ENCODE assay signal across 18 cellular contexts in genomic region chr2:121520641-121520994, GRCh38. TPM values are rescaled to one million over a fixed set of nuclear protein-coding genes. Genes with fewer than 3 reads are reported as not detected.
"Had no signal": no experiment of that assay in that cellular context is flagged by ENCODE, and none has a peak within 500 bp of the region (broad histone marks: within the 10 kb centered on the region; RNA-seq: fewer than 3 reads in every experiment).

No MANE protein-coding gene starts in this region.

- DNase-seq: activated CD4-positive, alpha-beta T cell treated with anti-CD3 and anti-CD28 coated beads, Interleukin-2, amount 50 U/mL, for 4 hours; activated naive CD4-positive, alpha-beta T cell treated with Interleukin-2 at 50 U/mL for 16 hours; esophagus squamous epithelium; heart right ventricle; islet precursor cell; left ventricle myocardium inferior; right lobe of liver; stimulated activated CD4-positive, alpha-beta T cell treated with anti-CD3 and anti-CD28 coated beads, Interleukin-2, amount 100 ng/mL, for 24 hours; stimulated activated naive CD4-positive, alpha-beta T cell treated with Interleukin-2 at 50 U/mL for 16 hours had no signal

- ATAC-seq: SK-N-SH treated with all-trans-retinoic acid at 6 μM for 48 hours had no signal

- H3K4me3 ChIP-seq: esophagus squamous epithelium, heart right ventricle, left ventricle myocardium inferior, right lobe of liver, thoracic aorta had no signal

- H3K4me3 Mint-ChIP-seq: activated T-helper 1 cell treated with anti-CD3 and anti-CD28 coated beads, Interleukin-12 subunit alpha, Interleukin-12 subunit beta, Interleukin-2, Interleukin-4 antibody, amounts not matched to agents 30 ng/mL and 10 ng/mL and 1 ng/mL, durations not matched to agents 14 hours and 24 hours and 36 hours; T-helper 1 cell treated with Interleukin-12 subunit alpha and Interleukin-12 subunit beta and Interleukin-4 antibody, amounts not matched to agents 30 μg/mL and 1 μg/mL, for 36 hours had no signal

- H3K27ac ChIP-seq: left ventricle myocardium inferior, right lobe of liver, thoracic aorta had no signal

- H3K9me3 Mint-ChIP-seq: activated T-helper 1 cell treated with anti-CD3 and anti-CD28 coated beads, Interleukin-12 subunit alpha, Interleukin-12 subunit beta, Interleukin-2, Interleukin-4 antibody, amounts not matched to agents 30 ng/mL and 10 ng/mL and 1 ng/mL, durations not matched to agents 14 hours and 24 hours and 36 hours; T-helper 1 cell treated with Interleukin-12 subunit alpha and Interleukin-12 subunit beta and Interleukin-4 antibody, amounts not matched to agents 30 μg/mL and 1 μg/mL, for 36 hours had no signal

- H3K27me3 ChIP-seq: esophagus squamous epithelium, heart right ventricle, right lobe of liver had no signal

- H3K27ac Mint-ChIP-seq: T-helper 1 cell treated with Interleukin-12 subunit alpha and Interleukin-12 subunit beta and Interleukin-4 antibody, amounts not matched to agents 30 μg/mL and 1 μg/mL, for 36 hours had no signal

RNA-seq across cellular contexts. Expression of gene RNU4ATAC, which starts 10.1 kb away (rescaled TPM):
- total RNA-seq: activated T-helper 1 cell treated with anti-CD3 and anti-CD28 coated beads, Interleukin-12 subunit alpha, Interleukin-12 subunit beta, Interleukin-2, Interleukin-4 antibody, amounts not matched to agents 30 ng/mL and 10 ng/mL and 1 ng/mL, durations not matched to agents 14 hours and 24 hours and 36 hours; dermis blood vessel endothelial cell; esophagus squamous epithelium; heart right ventricle; mesenteric fat pad; myocyte; posterior vena cava; right lobe of liver; thoracic aorta; ureter had no signal
